Comparison of ENCODE assay signal across 8 cellular contexts in genomic region chr9:130106860-130107848, GRCh38. TPM values are rescaled to one million over a fixed set of nuclear protein-coding genes. Genes with fewer than 3 reads are reported as not detected.
DNase-seq lines count a peak whose midpoint lies in the region; ATAC-seq and TF ChIP-seq lines count a peak whose summit lies in the region.

No MANE protein-coding gene starts in this region.

- no peak overlapping the region for H3K4me3 Mint-ChIP-seq in activated CD4-positive, alpha-beta memory T cell treated with anti-CD3 and anti-CD28 coated beads, Interleukin-2, amount 10 ng/mL, durations not matched to agents 7 days and 5 days

- peak; percentile 87 for TF ChIP-seq CTCF in BE2C (IDR thresholded peaks at IDR 0.05; ENCODE audit: low read depth, low read length)

- H3K4me3 ChIP-seq in BE2C (ENCODE audit: low read depth, low read length): no peak overlapping the region

- DNase-seq in BE2C (peak; percentile 89), HCEC 1CT (peak; percentile 63), NCI-H748 treated with DMSO at 0.1 percent for 48 hours (lab: John Stamatoyannopoulos, UW) (peak; percentile 45), ecto neural progenitor cell (ENCODE audit: low spot score) (peak; percentile 79), lung microvascular endothelial cell (ENCODE audit: low read depth in 2 of 2) (peak; percentile 75 to 82)
- peak; percentile 85 for DNase-seq in activated CD4-positive, alpha-beta memory T cell treated with anti-CD3 and anti-CD28 coated beads, Interleukin-2, amount 10 ng/mL, durations not matched to agents 7 days and 5 days
- peak; percentile 58 for DNase-seq in stimulated activated CD8-positive, alpha-beta memory T cell treated with anti-CD3 and anti-CD28 coated beads, Interleukin-12 subunit alpha, Interleukin-12 subunit beta, amount 100 ng/mL, for 24 hours (ENCODE audit: extremely low read depth)

- CTCF ChIA-PET in activated CD4-positive, alpha-beta memory T cell treated with anti-CD3 and anti-CD28 coated beads, Interleukin-2, amount 10 ng/mL, durations not matched to agents 7 days and 5 days (lab: Charles Lee): interaction anchor here (0.6 to 7.6 kb wide), 24 partner anchors 9 to 369 kb away, joined by 3 to 75 read pairs (median 4); no protein-coding TSS in a partner anchor

- H3K9me3 ChIP-seq in BE2C: no peaks in the 10 kb centered on the region

- H3K4me1 ChIP-seq in BE2C: peaks cover 26% of the 10 kb centered on the region

- no peaks in the 10 kb centered on the region for H3K9me3 Mint-ChIP-seq in activated CD4-positive, alpha-beta memory T cell treated with anti-CD3 and anti-CD28 coated beads, Interleukin-2, amount 10 ng/mL, durations not matched to agents 7 days and 5 days

- POLR2A ChIA-PET in activated CD4-positive, alpha-beta memory T cell treated with anti-CD3 and anti-CD28 coated beads, Interleukin-2, amount 10 ng/mL, durations not matched to agents 7 days and 5 days (lab: Charles Lee): interaction anchor here (0.9 to 2.0 kb wide), 7 partner anchors 21 to 220 kb away, joined by 3 to 8 read pairs (median 3); no protein-coding TSS in a partner anchor

- peaks cover 46% of the 10 kb centered on the region for H3K36me3 Mint-ChIP-seq in activated CD4-positive, alpha-beta memory T cell treated with anti-CD3 and anti-CD28 coated beads, Interleukin-2, amount 10 ng/mL, durations not matched to agents 7 days and 5 days (ENCODE audit: low read depth)

- ATAC-seq in HG03025 (IDR thresholded peaks at IDR 0.05; ENCODE audit: low FRiP score, unreplicated experiment): no peak

- H3K27me3 ChIP-seq in BE2C: no peaks in the 10 kb centered on the region

- peak overlapping the region; percentile 47 for H3K27ac Mint-ChIP-seq in activated CD4-positive, alpha-beta memory T cell treated with anti-CD3 and anti-CD28 coated beads, Interleukin-2, amount 10 ng/mL, durations not matched to agents 7 days and 5 days

- peaks cover 16% of the 10 kb centered on the region for H3K36me3 ChIP-seq in BE2C

- peaks cover 35% of the 10 kb centered on the region for H3K4me1 Mint-ChIP-seq in activated CD4-positive, alpha-beta memory T cell treated with anti-CD3 and anti-CD28 coated beads, Interleukin-2, amount 10 ng/mL, durations not matched to agents 7 days and 5 days

- H3K27me3 Mint-ChIP-seq in activated CD4-positive, alpha-beta memory T cell treated with anti-CD3 and anti-CD28 coated beads, Interleukin-2, amount 10 ng/mL, durations not matched to agents 7 days and 5 days: no peaks in the 10 kb centered on the region

RNA-seq across cellular contexts. Expression of gene GPR107, which starts 53.4 kb away (rescaled TPM):
- 35.8 TPM for polyA plus RNA-seq in BE2C (2012; ENCODE audit: insufficient read depth, insufficient read length, low read depth)
- total RNA-seq in activated CD4-positive, alpha-beta memory T cell treated with anti-CD3 and anti-CD28 coated beads, Interleukin-2, amount 10 ng/mL, durations not matched to agents 7 days and 5 days: 10 to 100 TPM; 25.1 to 26.3 TPM
- 19.2 and 20.4 TPM in 2 replicates for total RNA-seq in lung microvascular endothelial cell
